In the genomic region with DNA sequence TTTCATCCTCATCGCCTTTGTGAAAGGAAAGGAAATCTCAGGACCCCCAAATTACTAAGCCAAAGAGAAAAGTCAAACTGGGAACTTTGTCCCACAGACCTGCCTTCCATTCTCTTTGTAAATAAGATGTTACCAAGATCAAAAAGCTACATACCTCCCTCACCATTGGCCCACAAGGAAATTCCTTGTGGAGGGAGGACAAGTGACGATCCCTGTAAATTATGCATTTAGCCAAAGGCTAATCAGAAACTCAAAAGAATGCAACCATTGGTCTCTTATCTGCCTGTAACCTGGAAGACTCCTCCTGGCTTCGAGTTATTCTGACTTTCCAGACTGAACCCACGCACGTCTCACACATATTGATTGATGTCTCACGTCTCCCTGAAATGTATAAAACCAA, we compare ENCODE assay signal across 18 cellular contexts.
DNase-seq lines count a peak whose midpoint lies in the region; ATAC-seq, FAIRE-seq and TF ChIP-seq lines count a peak whose summit lies in the region.
"Had no signal": no experiment of that assay in that cellular context is flagged by ENCODE, and none has a peak within 500 bp of the region (broad histone marks: within the 10 kb centered on the region; RNA-seq: fewer than 3 reads in every experiment).

No MANE protein-coding gene starts in this region.

- H3K23ac ChIP-seq in H1 (ENCODE audit: insufficient read length) = no peak overlapping the region

- POLR2A ChIA-PET in H1 (lab: Charles Lee; ENCODE audit: partially characterized antibody) = no interaction called here

- H3K4me2 ChIP-seq in H1 (ENCODE audit: insufficient read depth in 1 of 2, low read depth in 2 of 2, low read length in 2 of 2) = no peak overlapping the region

- no peak overlapping the region for H4K5ac ChIP-seq in H1 (ENCODE audit: insufficient read length, low read depth, low read length)

- no peak for TF ChIP-seq RAD21 in H1 (IDR thresholded peaks at IDR 0.05 in 1 of 2, conservative IDR thresholded peaks at IDR 0.05 in 1 of 2; ENCODE audit: low read depth in 2 of 2, low read length in 2 of 2)

- no peak overlapping the region for H2BK20ac ChIP-seq in H1 (ENCODE audit: low read length)

- intact Hi-C loops in aorta (cut with DNase I) = no loop called here
- intact Hi-C loops in activated T-helper 2 cell treated with anti-CD3 and anti-CD28 coated beads, Interferon-gamma antibody, Interleukin-2, Interleukin-4, amounts not matched to agents 10 μg/mL and 5 μg/mL and 100 μg/mL, durations not matched to agents 14 hours and 24 hours and 36 hours (cut with micrococcal nuclease) = no loop called here

- H3K9me3 ChIP-seq in H1 (ENCODE audit: insufficient read depth in 2 of 2, low read depth in 1 of 2, low read length in 1 of 2) (no peaks in the 10 kb centered on the region; a peak in 1 of 4 replicates), aorta (ENCODE audit: control insufficient read depth, low read length) (peaks cover 5% of the 10 kb centered on the region)
- H3K9me3 ChIP-seq: BE2C had no signal

- H3K27me3 ChIP-seq in H1 (replicated peaks in 1 of 4; ENCODE audit: control insufficient read depth in 3 of 4, extremely low read depth in 1 of 4, insufficient read depth in 3 of 4, low read length in 3 of 4) (no peaks in the 10 kb centered on the region), aorta (ENCODE audit: control insufficient read depth in 1 of 2, insufficient read depth in 2 of 2, low read length in 1 of 2) (no peaks in the 10 kb centered on the region)
- H3K27me3 ChIP-seq: BE2C had no signal

- H3K14ac ChIP-seq in H1 (ENCODE audit: insufficient read length) = no peak overlapping the region

- no peaks in the 10 kb centered on the region for H3K23me2 ChIP-seq in H1 (ENCODE audit: low read depth, low read length)

- no peak overlapping the region for H2BK15ac ChIP-seq in H1 (ENCODE audit: low read length)

- no peak overlapping the region for H3K4me3 ChIP-seq in H1 (ENCODE audit: extremely low read depth in 1 of 4, insufficient read depth in 2 of 4, low read depth in 3 of 4, low read length in 4 of 4)
- H3K4me3 ChIP-seq in aorta (ENCODE audit: low read length in 2 of 2) = no peak overlapping the region

- TF ChIP-seq EP300 in H1 (IDR thresholded peaks at IDR 0.05; ENCODE audit: borderline replicate concordance in 1 of 2, low read depth in 2 of 2, low read length in 2 of 2) = no peak

- H2BK12ac ChIP-seq in H1 (ENCODE audit: low read depth, low read length) = peak overlapping the region; percentile 90

- ATAC-seq in aorta (ENCODE audit: low FRiP score) = no peak
- ATAC-seq in activated naive CD8-positive, alpha-beta T cell treated with anti-CD3 and anti-CD28 coated beads, Interleukin-2, amount 50 U/mL, for 24 hours = no peak

- 84% methylated on average over 6 of the region's 6 CpGs; no CpG with 5 or more reads in 1 of the 2 experiments for WGBS in H1 (ENCODE audit: extremely low coverage in 1 of 2, insufficient coverage in 1 of 2, insufficient read length in 1 of 2, insufficient replicate concordance in 2 of 2, low coverage in 1 of 2, low lambda C conversion rate in 2 of 2, missing lambda C conversion rate in 1 of 2), 2 experiments
- 43 to 48% methylated on average over 6 of the region's 6 CpGs for WGBS in aorta, 2 donors

- no peak overlapping the region for H3K4ac ChIP-seq in H1 (replicated peaks; ENCODE audit: insufficient read length, low read depth, low read length)

- CTCF ChIA-PET in H1 (lab: Charles Lee; ENCODE audit: partially characterized antibody) = no interaction called here

- H3K9ac ChIP-seq in H1 (replicated peaks in 1 of 4; ENCODE audit: extremely low read depth in 1 of 4, low read depth in 3 of 4, low read length in 3 of 4) = no peak overlapping the region

- no peak overlapping the region for H3K4me3 Mint-ChIP-seq in type B pancreatic cell
- no peak overlapping the region for H3K4me3 Mint-ChIP-seq in activated T-helper 2 cell treated with anti-CD3 and anti-CD28 coated beads, Interferon-gamma antibody, Interleukin-2, Interleukin-4, amounts not matched to agents 10 μg/mL and 5 μg/mL and 100 μg/mL, durations not matched to agents 14 hours and 24 hours and 36 hours (ENCODE audit: low read depth)
- no peak overlapping the region for H3K4me3 Mint-ChIP-seq in activated naive CD8-positive, alpha-beta T cell treated with anti-CD3 and anti-CD28 coated beads, Interleukin-2, amount 50 U/mL, for 24 hours
- H3K4me3 Mint-ChIP-seq: CD4-positive, CD25-positive, alpha-beta regulatory T cell; CD8-positive, alpha-beta memory T cell; H9 had no signal

- no peak overlapping the region for H2AFZ ChIP-seq in H1 (ENCODE audit: low read length)

- H4K91ac ChIP-seq in H1 (replicated peaks; ENCODE audit: insufficient read length, low read length) = no peak overlapping the region

- H4K8ac ChIP-seq in H1 (ENCODE audit: extremely low read depth, insufficient read depth, low read length) = no peak overlapping the region

- H3K27ac Mint-ChIP-seq in type B pancreatic cell = peak overlapping the region; percentile 73
- no peak overlapping the region for H3K27ac Mint-ChIP-seq in activated T-helper 2 cell treated with anti-CD3 and anti-CD28 coated beads, Interferon-gamma antibody, Interleukin-2, Interleukin-4, amounts not matched to agents 10 μg/mL and 5 μg/mL and 100 μg/mL, durations not matched to agents 14 hours and 24 hours and 36 hours
- H3K27ac Mint-ChIP-seq in activated naive CD8-positive, alpha-beta T cell treated with anti-CD3 and anti-CD28 coated beads, Interleukin-2, amount 50 U/mL, for 24 hours = no peak overlapping the region
- H3K27ac Mint-ChIP-seq: CD4-positive, CD25-positive, alpha-beta regulatory T cell had no signal

- H3K27me3 Mint-ChIP-seq in type B pancreatic cell = peaks cover 5% of the 10 kb centered on the region
- no peaks in the 10 kb centered on the region for H3K27me3 Mint-ChIP-seq in activated T-helper 2 cell treated with anti-CD3 and anti-CD28 coated beads, Interferon-gamma antibody, Interleukin-2, Interleukin-4, amounts not matched to agents 10 μg/mL and 5 μg/mL and 100 μg/mL, durations not matched to agents 14 hours and 24 hours and 36 hours (ENCODE audit: low read depth)
- H3K27me3 Mint-ChIP-seq in activated naive CD8-positive, alpha-beta T cell treated with anti-CD3 and anti-CD28 coated beads, Interleukin-2, amount 50 U/mL, for 24 hours = peaks cover 4% of the 10 kb centered on the region
- H3K27me3 Mint-ChIP-seq: CD4-positive, CD25-positive, alpha-beta regulatory T cell had no signal

- H3K56ac ChIP-seq in H1 (replicated peaks; ENCODE audit: insufficient read length, low read depth, low read length) = no peak overlapping the region

- H3K79me2 ChIP-seq in H1 (ENCODE audit: control insufficient read depth in 1 of 2, insufficient read depth in 2 of 2, low read length in 2 of 2) = no peaks in the 10 kb centered on the region

- FAIRE-seq in H1 (lab: Jason Lieb, UNC) = no peak
- FAIRE-seq: A204.1 had no signal

- no peaks in the 10 kb centered on the region for H3K4me1 Mint-ChIP-seq in type B pancreatic cell (ENCODE audit: unreplicated experiment)
- H3K4me1 Mint-ChIP-seq in activated T-helper 2 cell treated with anti-CD3 and anti-CD28 coated beads, Interferon-gamma antibody, Interleukin-2, Interleukin-4, amounts not matched to agents 10 μg/mL and 5 μg/mL and 100 μg/mL, durations not matched to agents 14 hours and 24 hours and 36 hours (ENCODE audit: low read depth) = no peaks in the 10 kb centered on the region
- H3K4me1 Mint-ChIP-seq in activated naive CD8-positive, alpha-beta T cell treated with anti-CD3 and anti-CD28 coated beads, Interleukin-2, amount 50 U/mL, for 24 hours = peaks cover 3% of the 10 kb centered on the region

- H3K4me1 ChIP-seq in H1 (replicated peaks in 1 of 4; ENCODE audit: control insufficient read depth in 3 of 4, insufficient read depth in 4 of 4, low read length in 3 of 4) (peaks cover 0 to 3% (median 0%) of the 10 kb centered on the region in 4 experiments; a peak in 1 of 7 replicates), aorta (ENCODE audit: control insufficient read depth in 1 of 2, insufficient read depth in 2 of 2, low read length in 2 of 2) (no peaks in the 10 kb centered on the region)
- H3K4me1 ChIP-seq: BE2C had no signal

- H3K18ac ChIP-seq in H1 (ENCODE audit: extremely low read depth, low read length) = no peak overlapping the region

- H3K79me1 ChIP-seq in H1 (ENCODE audit: low read depth, low read length) = no peaks in the 10 kb centered on the region

- no peak overlapping the region for H2AK5ac ChIP-seq in H1 (ENCODE audit: low read depth, low read length)

- peaks cover 8% of the 10 kb centered on the region for H3K9me3 Mint-ChIP-seq in type B pancreatic cell
- peaks cover 19% of the 10 kb centered on the region for H3K9me3 Mint-ChIP-seq in activated T-helper 2 cell treated with anti-CD3 and anti-CD28 coated beads, Interferon-gamma antibody, Interleukin-2, Interleukin-4, amounts not matched to agents 10 μg/mL and 5 μg/mL and 100 μg/mL, durations not matched to agents 14 hours and 24 hours and 36 hours
- peaks cover 5% of the 10 kb centered on the region for H3K9me3 Mint-ChIP-seq in activated naive CD8-positive, alpha-beta T cell treated with anti-CD3 and anti-CD28 coated beads, Interleukin-2, amount 50 U/mL, for 24 hours

- H3K36me3 ChIP-seq in H1 (ENCODE audit: control insufficient read depth in 2 of 4, insufficient read depth in 4 of 4, low read length in 3 of 4) (0 out of 8 replicates have a peak, but pooled peaks cover 0 to 2% (median 0%) of the 10 kb centered on the region in 4 experiments), aorta (ENCODE audit: control insufficient read depth in 1 of 2, insufficient read depth in 2 of 2, low read length in 1 of 2) (no peaks in the 10 kb centered on the region)
- H3K36me3 ChIP-seq: BE2C had no signal

- TF ChIP-seq CTCF in H1 (IDR thresholded peaks at IDR 0.05; ENCODE audit: control extremely low read depth in 1 of 3, insufficient read depth in 1 of 3, low read depth in 1 of 3, low read length in 3 of 3) (no peak), type B pancreatic cell (conservative IDR thresholded peaks at IDR 0.05) (no peak)

- no peaks in the 10 kb centered on the region for H3K36me3 Mint-ChIP-seq in type B pancreatic cell
- no peaks in the 10 kb centered on the region for H3K36me3 Mint-ChIP-seq in activated T-helper 2 cell treated with anti-CD3 and anti-CD28 coated beads, Interferon-gamma antibody, Interleukin-2, Interleukin-4, amounts not matched to agents 10 μg/mL and 5 μg/mL and 100 μg/mL, durations not matched to agents 14 hours and 24 hours and 36 hours (ENCODE audit: low read depth)
- no peaks in the 10 kb centered on the region for H3K36me3 Mint-ChIP-seq in activated naive CD8-positive, alpha-beta T cell treated with anti-CD3 and anti-CD28 coated beads, Interleukin-2, amount 50 U/mL, for 24 hours (ENCODE audit: low read depth)
- H3K36me3 Mint-ChIP-seq: CD4-positive, CD25-positive, alpha-beta regulatory T cell had no signal

- DNase-seq in ELF-1 (ENCODE audit: low read depth, low spot score) = peak; percentile 85
- DNase-seq in H1 (ENCODE audit: low read depth in 1 of 2, low spot score in 2 of 2) = no peak
- peak; percentile 61 for DNase-seq in islet precursor cell
- no peak for DNase-seq in type B pancreatic cell (ENCODE audit: extremely low spot score, unreplicated experiment)
- no peak for DNase-seq in aorta
- DNase-seq in activated T-helper 2 cell treated with anti-CD3 and anti-CD28 coated beads, Interferon-gamma antibody, Interleukin-2, Interleukin-4, amounts not matched to agents 10 μg/mL and 5 μg/mL and 100 μg/mL, durations not matched to agents 14 hours and 24 hours and 36 hours (ENCODE audit: low spot score) = no peak
- DNase-seq in activated naive CD8-positive, alpha-beta T cell treated with anti-CD3 and anti-CD28 coated beads, Interleukin-2, amount 50 U/mL, for 24 hours = no peak
- DNase-seq: ACHN; BE2C; C1 segment of cervical spinal cord; CD4-positive, CD25-positive, alpha-beta regulatory T cell; CD8-positive, alpha-beta memory T cell; COR-L47; DMS 273 treated with DMSO at 0.1 percent for 48 hours; GF-D8; GOT3; H9 had no signal

- no peaks in the 10 kb centered on the region for H4K20me1 ChIP-seq in H1 (replicated peaks in 1 of 2; ENCODE audit: control insufficient read depth in 1 of 2, insufficient read depth in 2 of 2, low read length in 2 of 2)

- H2BK120ac ChIP-seq in H1 (replicated peaks; ENCODE audit: low read depth, low read length) = no peak overlapping the region

- no peak overlapping the region for H2BK5ac ChIP-seq in H1 (ENCODE audit: low read depth, low read length)

- no peak overlapping the region for H3K27ac ChIP-seq in H1 (ENCODE audit: low read depth, low read length)
- H3K27ac ChIP-seq in aorta (ENCODE audit: low read depth in 1 of 2, low read length in 2 of 2) = no peak overlapping the region

- no peak for TF ChIP-seq POLR2A in H1 (IDR thresholded peaks at IDR 0.05; ENCODE audit: control extremely low read depth in 1 of 2, low read depth in 2 of 2, low read length in 2 of 2)

Comparison
In these comparisons a context has a peak if more than half of its experiments do, and no peak if none do; other contexts are left out.
1. DNase-seq: peak in ELF-1 (single experiment) and islet precursor cell (single experiment); none in H1 (0 of 2), type B pancreatic cell (single experiment), aorta (0 of 2), activated T-helper 2 cell treated with anti-CD3 and anti-CD28 coated beads, Interferon-gamma antibody, Interleukin-2, Interleukin-4, amounts not matched to agents 10 μg/mL and 5 μg/mL and 100 μg/mL, durations not matched to agents 14 hours and 24 hours and 36 hours (single experiment) and activated naive CD8-positive, alpha-beta T cell treated with anti-CD3 and anti-CD28 coated beads, Interleukin-2, amount 50 U/mL, for 24 hours (single experiment).